24 cellular contexts compared by ENCODE assay signal in genomic region chr1:12530462-12531168, GRCh38.
DNase-seq lines count a peak whose midpoint lies in the region; ATAC-seq, FAIRE-seq and TF ChIP-seq lines count a peak whose summit lies in the region.
"Had no signal": no experiment of that assay in that cellular context is flagged by ENCODE, and none has a peak within 500 bp of the region (broad histone marks: within the 10 kb centered on the region; RNA-seq: fewer than 3 reads in every experiment).

No MANE protein-coding gene starts in this region.

- TF ChIP-seq EP300 in A549 (IDR thresholded peaks at IDR 0.05): no peak

- TF ChIP-seq POLR2A in A549 (IDR thresholded peaks at IDR 0.05; ENCODE audit: low read length) (no peak), body of pancreas (IDR thresholded peaks at IDR 0.05) (no peak), right lobe of liver (IDR thresholded peaks at IDR 0.05) (no peak)

- H3K36me3 ChIP-seq in body of pancreas (replicated peaks in 1 of 2; ENCODE audit: insufficient read depth in 1 of 2, low read depth in 2 of 2) (no peaks in the 10 kb centered on the region), right lobe of liver (no peaks in the 10 kb centered on the region), endodermal cell (ENCODE audit: control insufficient read depth, insufficient read depth, low read length) (no peaks in the 10 kb centered on the region)
- H3K36me3 ChIP-seq: MG63 had no signal

- H3K9me3 Mint-ChIP-seq in progenitor cell of endocrine pancreas (ENCODE audit: low read depth) (peaks cover 2% of the 10 kb centered on the region), endodermal cell (no peaks in the 10 kb centered on the region)
- H3K9me3 Mint-ChIP-seq: H9 had no signal

- TF ChIP-seq RAD21 in A549 (conservative IDR thresholded peaks at IDR 0.05 in 1 of 2, IDR thresholded peaks at IDR 0.05 in 1 of 2): no peak

- no peaks in the 10 kb centered on the region for H3K36me3 Mint-ChIP-seq in progenitor cell of endocrine pancreas (ENCODE audit: insufficient read depth)
- H3K36me3 Mint-ChIP-seq in endodermal cell (ENCODE audit: low read depth): no peaks in the 10 kb centered on the region

- H3K27me3 ChIP-seq in body of pancreas: no peaks in the 10 kb centered on the region
- no peaks in the 10 kb centered on the region for H3K27me3 ChIP-seq in right lobe of liver
- no peaks in the 10 kb centered on the region for H3K27me3 ChIP-seq in endodermal cell (ENCODE audit: control insufficient read depth, insufficient read depth, low read length, poor library complexity, severe bottlenecking)
- H3K27me3 ChIP-seq: MG63 had no signal

- H3K4me1 Mint-ChIP-seq in progenitor cell of endocrine pancreas (ENCODE audit: low read depth): peaks cover 33% of the 10 kb centered on the region
- peaks cover 24% of the 10 kb centered on the region for H3K4me1 Mint-ChIP-seq in endodermal cell

- intact Hi-C loops in body of pancreas (cut with DNase I): no loop called here
- intact Hi-C loops in right lobe of liver (cut with DNase I): no loop called here
- intact Hi-C loops in left colon (cut with DNase I, micrococcal nuclease): no loop called here

- H3K4me1 ChIP-seq in A549 (peaks cover 51% of the 10 kb centered on the region), body of pancreas (peaks cover 58% of the 10 kb centered on the region), right lobe of liver (peaks cover 0 to 60% (median 14%) of the 10 kb centered on the region in 4 donors), endodermal cell (ENCODE audit: control insufficient read depth, insufficient read depth, low read length) (peaks cover 8% of the 10 kb centered on the region)

- H3K4me3 Mint-ChIP-seq in progenitor cell of endocrine pancreas (ENCODE audit: low read depth) (no peak overlapping the region), endodermal cell (no peak overlapping the region)
- H3K4me3 Mint-ChIP-seq: CD4-positive, alpha-beta memory T cell; H9 had no signal

- no peak for TF ChIP-seq CTCF in A549 (IDR thresholded peaks at IDR 0.05)
- no peak for TF ChIP-seq CTCF in body of pancreas (IDR thresholded peaks at IDR 0.05)
- no peak for TF ChIP-seq CTCF in right lobe of liver (IDR thresholded peaks at IDR 0.05)
- TF ChIP-seq CTCF in progenitor cell of endocrine pancreas (IDR thresholded peaks at IDR 0.05; ENCODE audit: unreplicated experiment): no peak
- TF ChIP-seq CTCF in endodermal cell (conservative IDR thresholded peaks at IDR 0.05): no peak

- POLR2A ChIA-PET in A549 (lab: Yijun Ruan, JAX): no interaction called here

- CTCF ChIA-PET in A549 (lab: Yijun Ruan, JAX): interaction anchor here (0.9 kb wide), 1 partner anchor 11 kb away, joined by 3 read pairs; no protein-coding TSS in a partner anchor

- peak overlapping the region; percentile 89 to 97; a peak in 5 of 6 replicates for H3K27ac ChIP-seq in A549
- H3K27ac ChIP-seq in body of pancreas: peak overlapping the region in 3 of 4 donors; percentile 2 to 84 (median 72)
- peak overlapping the region; percentile 55 to 95 (median 80) for H3K27ac ChIP-seq in right lobe of liver
- H3K27ac ChIP-seq in endodermal cell (ENCODE audit: low read depth, low read length): no peak overlapping the region
- H3K27ac ChIP-seq: GM23248, PC-9 had no signal

- ATAC-seq in A549 (no peak), body of pancreas (no peak), right lobe of liver (no peak), left colon (no peak)

- 85% methylated on average over 11 of the region's 11 CpGs for WGBS in A549 (ENCODE audit: missing lambda C conversion rate)
- WGBS in body of pancreas, 2 donors: 73 to 76% methylated on average over 11 of the region's 11 CpGs
- WGBS in right lobe of liver (ENCODE audit: insufficient coverage, low coverage, low lambda C conversion rate, missing lambda C conversion rate): 65% methylated on average over 10 of the region's 11 CpGs
- 89 to 90% methylated on average over 5 to 11 of the region's 11 CpGs for WGBS in endodermal cell (ENCODE audit: insufficient coverage in 1 of 2, insufficient read length in 1 of 2), 2 experiments

- H3K9me3 ChIP-seq in A549 (peaks cover 6% of the 10 kb centered on the region; the same call in 2 of the 3 replicates), body of pancreas (no peaks in the 10 kb centered on the region), right lobe of liver (no peaks in the 10 kb centered on the region), endodermal cell (ENCODE audit: control insufficient read depth, low read length) (no peaks in the 10 kb centered on the region)
- H3K9me3 ChIP-seq: MG63 had no signal

- no peak overlapping the region for H3K4me2 ChIP-seq in A549
- H3K4me2 ChIP-seq: PC-9 had no signal

- FAIRE-seq in A549 (lab: Jason Lieb, UNC): no peak
- FAIRE-seq: GM18507, HTR-8/SVneo had no signal

- in situ Hi-C loops in ACHN (cut with HindIII; ENCODE audit: low pct_ligation_motif_present, low pct_unique_long_range_greater_than_20kb, low sequenced_read_pairs): no loop called here

- H3K27me3 Mint-ChIP-seq in progenitor cell of endocrine pancreas: no peaks in the 10 kb centered on the region
- peaks cover 5% of the 10 kb centered on the region for H3K27me3 Mint-ChIP-seq in endodermal cell (ENCODE audit: insufficient read depth)
- H3K27me3 Mint-ChIP-seq: CD4-positive, alpha-beta memory T cell had no signal

- H3K27ac Mint-ChIP-seq in progenitor cell of endocrine pancreas (peak overlapping the region; percentile 33), endodermal cell (no peak overlapping the region)

- H3K9ac ChIP-seq in endodermal cell (ENCODE audit: extremely low read depth, low read length, poor library complexity, severe bottlenecking): no peak overlapping the region
- H3K9ac ChIP-seq: GM23248 had no signal

- H3K4me3 ChIP-seq in A549 (no peak overlapping the region), body of pancreas (no peak overlapping the region), right lobe of liver (no peak overlapping the region), endodermal cell (ENCODE audit: low read length) (no peak overlapping the region)
- H3K4me3 ChIP-seq: GM23248, MG63, PC-9 had no signal

- DNase-seq in A549 (ENCODE audit: low read depth in 1 of 2, low spot score in 1 of 2) (no peak), body of pancreas (peak in 1 of 4 donors; percentile 3), right lobe of liver (no peak), progenitor cell of endocrine pancreas (ENCODE audit: low spot score, unreplicated experiment) (no peak), left colon (no peak), endodermal cell (no peak), ACHN (no peak)
- DNase-seq in stimulated activated CD4-positive, alpha-beta T cell treated with anti-CD3 and anti-CD28 coated beads, Interleukin-4, amount 100 ng/mL, for 24 hours: no peak
- DNase-seq: C1 segment of cervical spinal cord; CD4-positive, alpha-beta memory T cell; COR-L47; DMS53; GM23248; H9; KG1; MG63; NCI-H2029; NCI-H446 treated with DMSO at 0.1 percent for 48 hours; NCI-H526; PC-9; Right ventricle myocardium superior; RPMI8226 had no signal

TF ChIP-seq in A549, 52 proteins besides CTCF, POLR2A, EP300 and RAD21:
- TF ChIP-seq HOXA7 (CRISPR knock-in tag; IDR thresholded peaks at IDR 0.05) (no peak), BHLHE40 (IDR thresholded peaks at IDR 0.05; ENCODE audit: low read depth, low read length) (no peak), ZSCAN20 (CRISPR knock-in tag; IDR thresholded peaks at IDR 0.05) (no peak), GATA3 (IDR thresholded peaks at IDR 0.05; ENCODE audit: borderline replicate concordance) (no peak), TP53 (CRISPR knock-in tag; IDR thresholded peaks at IDR 0.05) (no peak), FOSB (CRISPR knock-in tag; IDR thresholded peaks at IDR 0.05) (no peak), RCOR1 (IDR thresholded peaks at IDR 0.05; ENCODE audit: low read depth, low read length) (no peak), PHF8 (IDR thresholded peaks at IDR 0.05; ENCODE audit: borderline replicate concordance, low read depth) (no peak), KDM1A (IDR thresholded peaks at IDR 0.05; ENCODE audit: low read depth) (no peak), CEBPB (IDR thresholded peaks at IDR 0.05) (no peak), FOSL2 (IDR thresholded peaks at IDR 0.05) (no peak), FOSL2 (CRISPR knock-in tag; IDR thresholded peaks at IDR 0.05) (no peak), HES2 (IDR thresholded peaks at IDR 0.05) (no peak), RNF2 (IDR thresholded peaks at IDR 0.05; ENCODE audit: borderline replicate concordance, low read depth) (no peak), RARB (CRISPR knock-in tag; IDR thresholded peaks at IDR 0.05) (no peak), EHMT2 (IDR thresholded peaks at IDR 0.05; ENCODE audit: low read depth) (no peak), FOXS1 (CRISPR knock-in tag; IDR thresholded peaks at IDR 0.05) (no peak), POLR2AphosphoS2 (conservative IDR thresholded peaks at IDR 0.05; ENCODE audit: low read length) (no peak), E2F6 (IDR thresholded peaks at IDR 0.05; ENCODE audit: borderline replicate concordance, low read depth) (no peak), RFX5 (IDR thresholded peaks at IDR 0.05) (no peak)
